Comparison of ENCODE assay signal across 9 cellular contexts in genomic region chr17:57703273-57703672, GRCh38. TPM values are rescaled to one million over a fixed set of nuclear protein-coding genes. Genes with fewer than 3 reads are reported as not detected.
"Had no signal": no experiment of that assay in that cellular context is flagged by ENCODE, and none has a peak within 500 bp of the region (broad histone marks: within the 10 kb centered on the region; RNA-seq: fewer than 3 reads in every experiment).

No MANE protein-coding gene starts in this region.

- H3K27ac ChIP-seq: HL-60 had no signal

- H3K4me3 ChIP-seq: K562 had no signal

- DNase-seq: IMR-90, KBM-7, KG1 had no signal

- ATAC-seq: HepG2, K562 had no signal

RNA-seq across cellular contexts. Expression of gene CCDC182, which starts 41.8 kb away (rescaled TPM):
- total RNA-seq: HepG2, HT-29, HT1080, IMR-90, K562 had no signal
- polyA plus RNA-seq: HepG2, IgD-negative memory B cell, IMR-90, K562 had no signal
